14 cellular contexts compared by ENCODE assay signal in genomic region chr12:130457215-130457614, GRCh38.
DNase-seq lines count a peak whose midpoint lies in the region; ATAC-seq, FAIRE-seq and TF ChIP-seq lines count a peak whose summit lies in the region.
"Had no signal": no experiment of that assay in that cellular context is flagged by ENCODE, and none has a peak within 500 bp of the region (broad histone marks: within the 10 kb centered on the region; RNA-seq: fewer than 3 reads in every experiment).

No MANE protein-coding gene starts in this region.

- H3K27ac Mint-ChIP-seq in activated CD4-positive, alpha-beta T cell treated with anti-CD3 and anti-CD28 coated beads, Interleukin-2, amount 10 ng/mL, durations not matched to agents 24 days and 14 days = no peak overlapping the region
- H3K27ac Mint-ChIP-seq: CD4-positive, CD25-positive, alpha-beta regulatory T cell had no signal

- H3K9ac ChIP-seq in BLaER1 (no peak overlapping the region), parathyroid adenoma (no peak overlapping the region)

- H3K79me2 ChIP-seq in parathyroid adenoma = peaks cover 16% of the 10 kb centered on the region

- H3K27me3 ChIP-seq in BLaER1 (no peaks in the 10 kb centered on the region), parathyroid adenoma (ENCODE audit: control insufficient read depth, insufficient read depth, low read length) (no peaks in the 10 kb centered on the region)

- TF ChIP-seq CTCF in RWPE1 (conservative IDR thresholded peaks at IDR 0.05; ENCODE audit: low read depth) = no peak
- no peak for TF ChIP-seq CTCF in parathyroid adenoma (IDR thresholded peaks at IDR 0.05)

- no peaks in the 10 kb centered on the region for H3K4me1 Mint-ChIP-seq in activated CD4-positive, alpha-beta T cell treated with anti-CD3 and anti-CD28 coated beads, Interleukin-2, amount 10 ng/mL, durations not matched to agents 24 days and 14 days
- H3K4me1 Mint-ChIP-seq: CD4-positive, CD25-positive, alpha-beta regulatory T cell had no signal

- no peak for ATAC-seq in HG03095 (IDR thresholded peaks at IDR 0.05; ENCODE audit: unreplicated experiment)

- POLR2A ChIA-PET in RWPE1 (lab: Yijun Ruan, JAX; ENCODE audit: low non-redundant PET) = no interaction called here

- H3K4me1 ChIP-seq in BLaER1 (peaks cover 24% of the 10 kb centered on the region), parathyroid adenoma (peaks cover 49% of the 10 kb centered on the region)

- FAIRE-seq in GM12891 (lab: Jason Lieb, UNC) (no peak), GM12892 (lab: Jason Lieb, UNC) (no peak)
- FAIRE-seq: A204.1, G401.6 had no signal

- H2AFZ ChIP-seq in parathyroid adenoma = no peak overlapping the region

- no peaks in the 10 kb centered on the region for H3K9me3 Mint-ChIP-seq in activated CD4-positive, alpha-beta T cell treated with anti-CD3 and anti-CD28 coated beads, Interleukin-2, amount 10 ng/mL, durations not matched to agents 24 days and 14 days

- CTCF ChIA-PET in RWPE1 (lab: Yijun Ruan, JAX) = no interaction called here

- intact Hi-C loops in activated CD4-positive, alpha-beta T cell treated with anti-CD3 and anti-CD28 coated beads, Interleukin-2, amount 10 ng/mL, durations not matched to agents 24 days and 14 days (cut with micrococcal nuclease) = no loop called here

- TF ChIP-seq POLR2A in GM12891 (IDR thresholded peaks at IDR 0.05; ENCODE audit: low read depth, low read length) (no peak), GM12892 (IDR thresholded peaks at IDR 0.05; ENCODE audit: low read depth, low read length) (no peak)

- H3K4me3 ChIP-seq in BLaER1 = no peak overlapping the region
- no peak overlapping the region for H3K4me3 ChIP-seq in parathyroid adenoma (ENCODE audit: low read depth, low read length)

- H3K9me3 ChIP-seq in BLaER1 (no peaks in the 10 kb centered on the region), parathyroid adenoma (ENCODE audit: control insufficient read depth, low read length) (no peaks in the 10 kb centered on the region)

- H3K27me3 Mint-ChIP-seq in activated CD4-positive, alpha-beta T cell treated with anti-CD3 and anti-CD28 coated beads, Interleukin-2, amount 10 ng/mL, durations not matched to agents 24 days and 14 days = no peaks in the 10 kb centered on the region
- H3K27me3 Mint-ChIP-seq: CD4-positive, CD25-positive, alpha-beta regulatory T cell had no signal

- no peak overlapping the region for H3K4me3 Mint-ChIP-seq in activated CD4-positive, alpha-beta T cell treated with anti-CD3 and anti-CD28 coated beads, Interleukin-2, amount 10 ng/mL, durations not matched to agents 24 days and 14 days
- H3K4me3 Mint-ChIP-seq: CD4-positive, CD25-positive, alpha-beta regulatory T cell had no signal

- peak; percentile 73 for DNase-seq in GM12891 (ENCODE audit: insufficient read length, low spot score)
- DNase-seq in RWPE1 (ENCODE audit: low spot score) = peak; percentile 9
- DNase-seq in GM12892 (ENCODE audit: insufficient read length) = no peak
- no peak for DNase-seq in activated CD4-positive, alpha-beta T cell treated with anti-CD3 and anti-CD28 coated beads, Interleukin-2, amount 10 ng/mL, durations not matched to agents 24 days and 14 days
- DNase-seq: CD4-positive, CD25-positive, alpha-beta regulatory T cell; DMS 273 treated with DMSO at 0.1 percent for 48 hours; EL; IMR-90; KG1 had no signal

- H3K27ac ChIP-seq in BLaER1 (no peak overlapping the region), RWPE1 (no peak overlapping the region), parathyroid adenoma (peak overlapping the region; percentile 3)

- H4K20me1 ChIP-seq in BLaER1 = no peaks in the 10 kb centered on the region; the same call in 1 of the 2 replicates

- no peaks in the 10 kb centered on the region for H3K36me3 ChIP-seq in BLaER1
- no peaks in the 10 kb centered on the region for H3K36me3 ChIP-seq in parathyroid adenoma (ENCODE audit: control insufficient read depth, insufficient read depth, low read length)

- H3K4me2 ChIP-seq in BLaER1 (peak overlapping the region; percentile 36), parathyroid adenoma (ENCODE audit: low read length) (no peak overlapping the region)

- no peaks in the 10 kb centered on the region for H3K36me3 Mint-ChIP-seq in activated CD4-positive, alpha-beta T cell treated with anti-CD3 and anti-CD28 coated beads, Interleukin-2, amount 10 ng/mL, durations not matched to agents 24 days and 14 days (ENCODE audit: low read depth)
- H3K36me3 Mint-ChIP-seq: CD4-positive, CD25-positive, alpha-beta regulatory T cell had no signal

TF ChIP-seq in GM12891, 5 proteins besides CTCF, POLR2A, EP300 and RAD21:
- TF ChIP-seq PAX5 (IDR thresholded peaks at IDR 0.05; ENCODE audit: insufficient read depth, low read length, severe bottlenecking) = no peak
- TF ChIP-seq POLR2AphosphoS5 (IDR thresholded peaks at IDR 0.05; ENCODE audit: low read depth, low read length) = no peak
- no peak for TF ChIP-seq TAF1 (IDR thresholded peaks at IDR 0.05; ENCODE audit: low read depth, low read length)
- TF ChIP-seq POU2F2 (IDR thresholded peaks at IDR 0.05; ENCODE audit: low read depth, low read length) = no peak
- no peak for TF ChIP-seq SPI1 (IDR thresholded peaks at IDR 0.05; ENCODE audit: low read depth, low read length)
TF ChIP-seq in GM12891: peak in this region for 0.

Comparison
In these comparisons a context has a peak if more than half of its experiments do, and no peak if none do; other contexts are left out.
1. DNase-seq: peak in GM12891 (single experiment) and RWPE1 (single experiment); none in GM12892 (single experiment) and activated CD4-positive, alpha-beta T cell treated with anti-CD3 and anti-CD28 coated beads, Interleukin-2, amount 10 ng/mL, durations not matched to agents 24 days and 14 days (single experiment).